ENCODE assay signal across 16 cellular contexts in the genomic region with DNA sequence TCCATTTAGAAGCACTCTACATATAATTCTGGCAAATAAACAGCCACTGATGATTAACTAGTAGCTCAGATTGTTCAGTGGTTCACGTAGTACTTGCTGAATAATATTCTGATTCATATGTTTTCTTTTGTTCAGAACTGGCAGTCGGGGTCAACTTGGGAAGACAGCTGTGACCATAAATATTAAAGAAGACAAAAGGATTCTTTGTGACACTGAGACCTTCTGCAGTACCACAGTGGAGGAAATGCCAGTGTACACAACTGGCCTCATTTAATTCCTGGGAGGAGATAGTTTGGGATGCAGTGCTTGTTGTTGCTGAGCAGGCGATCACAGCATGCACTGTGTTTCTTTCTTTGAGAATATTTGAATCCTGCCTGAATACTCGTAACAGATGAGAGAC. TPM values are rescaled to one million over a fixed set of nuclear protein-coding genes. Genes with fewer than 3 reads are reported as not detected.
A peak's percentile ranks its signal among the peaks of the same experiment; 100 is the strongest.
DNase-seq lines count a peak whose midpoint lies in the region; ATAC-seq, FAIRE-seq and TF ChIP-seq lines count a peak whose summit lies in the region.
"Had no signal": no experiment of that assay in that cellular context is flagged by ENCODE, and none has a peak within 500 bp of the region (broad histone marks: within the 10 kb centered on the region; RNA-seq: fewer than 3 reads in every experiment).

No MANE protein-coding gene starts in this region.

- WGBS in GM23248 (ENCODE audit: low coverage in 1 of 2, low lambda C conversion rate in 2 of 2, missing lambda C conversion rate in 2 of 2), 2 experiments, result 50% methylated on average over 4 of the region's 4 CpGs
- 57 to 67% methylated on average over 4 of the region's 4 CpGs for WGBS in testis, 2 donors
- 84 to 90% methylated on average over 3 to 4 of the region's 4 CpGs for WGBS in gastroesophageal sphincter (ENCODE audit: low coverage in 1 of 2), 2 donors

- DNase-seq in GM23248 (peak; percentile 71), amygdala (lab: John Stamatoyannopoulos, UW) (peak in 31 of 56 donors; percentile 3 to 75 (median 26)), head of caudate nucleus (peak in 33 of 42 donors; percentile 11 to 79 (median 49)), sciatic nerve (ENCODE audit: low spot score) (no peak), testis (no peak), kidney (no peak)
- DNase-seq: activated CD8-positive, alpha-beta T cell treated with anti-CD3 and anti-CD28 coated beads for 36 hours; activated naive CD4-positive, alpha-beta T cell treated with anti-CD3 and anti-CD28 coated beads, Interleukin-2, amount 50 U/mL, for 16 hours; CD4-positive, CD25-positive, alpha-beta regulatory T cell; effector CD8-positive, alpha-beta T cell; naive B cell; NCI-H2029 treated with DMSO at 0.1 percent for 48 hours; stimulated activated CD4-positive, alpha-beta T cell treated with anti-CD3 and anti-CD28 coated beads, Interleukin-15, amount 100 ng/mL, for 24 hours had no signal

- H3K79me2 ChIP-seq in GM23248 (ENCODE audit: insufficient read depth), result no peaks in the 10 kb centered on the region; the same call in 1 of the 2 replicates

- H2AFZ ChIP-seq in GM23248, result no peak overlapping the region
- H2AFZ ChIP-seq: GM23338 had no signal

- TF ChIP-seq POLR2A in testis (IDR thresholded peaks at IDR 0.05) (no peak), gastroesophageal sphincter (IDR thresholded peaks at IDR 0.05) (no peak)

- TF ChIP-seq CTCF in testis (IDR thresholded peaks at IDR 0.05), result no peak
- TF ChIP-seq CTCF in kidney (IDR thresholded peaks at IDR 0.05; ENCODE audit: borderline replicate concordance, extremely low read depth, insufficient read depth), result no peak
- no peak for TF ChIP-seq CTCF in gastroesophageal sphincter (IDR thresholded peaks at IDR 0.05)

- H3F3A ChIP-seq in GM23248 (ENCODE audit: insufficient read depth), result peaks cover 10% of the 10 kb centered on the region

- FAIRE-seq in kidney (lab: Jason Lieb, UNC), result no peak

- H3K27me3 ChIP-seq in GM23248 (replicated peaks; ENCODE audit: insufficient read depth) (no peaks in the 10 kb centered on the region), testis (no peaks in the 10 kb centered on the region), gastroesophageal sphincter (no peaks in the 10 kb centered on the region)

- in situ Hi-C loops in GM23248 (cut with MboI), result no loop called here

- peaks cover 9% of the 10 kb centered on the region for H3K4me1 ChIP-seq in GM23248 (ENCODE audit: insufficient read depth)
- no peaks in the 10 kb centered on the region for H3K4me1 ChIP-seq in testis
- H3K4me1 ChIP-seq in kidney (ENCODE audit: control insufficient read depth in 1 of 2, insufficient read depth in 1 of 2, low read depth in 1 of 2, low read length in 2 of 2), result no peaks in the 10 kb centered on the region
- peaks cover 0 to 1% (median 0%) of the 10 kb centered on the region in 3 donors for H3K4me1 ChIP-seq in gastroesophageal sphincter

- no peaks in the 10 kb centered on the region for H3K36me3 ChIP-seq in GM23248 (ENCODE audit: low read depth)
- no peaks in the 10 kb centered on the region for H3K36me3 ChIP-seq in testis (ENCODE audit: low read depth, missing control alignments)
- H3K36me3 ChIP-seq in kidney (ENCODE audit: control insufficient read depth in 1 of 2, insufficient read depth in 2 of 2, low read length in 2 of 2), result peaks cover 0 to 10% of the 10 kb centered on the region in 2 donors
- peaks cover 0 to 45% of the 10 kb centered on the region in 2 donors for H3K36me3 ChIP-seq in gastroesophageal sphincter

- ATAC-seq in sciatic nerve, result peak; percentile 84
- ATAC-seq in HG02642 (IDR thresholded peaks at IDR 0.05; ENCODE audit: poor library complexity, unreplicated experiment), result no peak
- no peak for ATAC-seq in gastroesophageal sphincter
- ATAC-seq: activated CD8-positive, alpha-beta T cell treated with anti-CD3 and anti-CD28 coated beads for 36 hours; GM23338 had no signal

- no peaks in the 10 kb centered on the region for H4K20me1 ChIP-seq in GM23248 (ENCODE audit: insufficient read depth)

- intact Hi-C loops in head of caudate nucleus (cut with DNase I) (no loop called here), sciatic nerve (cut with DNase I) (no loop called here), testis (cut with DNase I; ENCODE audit: low total_unique reads) (no loop called here), kidney (cut with DNase I) (no loop called here)

- TF ChIP-seq EP300 in gastroesophageal sphincter (IDR thresholded peaks at IDR 0.05), result no peak

- H3K9ac ChIP-seq in GM23248 (no peak overlapping the region), kidney (ENCODE audit: low read length in 2 of 2) (no peak overlapping the region)

- H3K9me2 ChIP-seq in GM23248 (ENCODE audit: insufficient read depth), result no peaks in the 10 kb centered on the region

- H3K4me2 ChIP-seq in GM23248 (ENCODE audit: unreplicated experiment), result no peak overlapping the region
- H3K4me2 ChIP-seq: GM23338 had no signal

- H3K9me3 ChIP-seq in GM23248 (ENCODE audit: low read depth), result no peaks in the 10 kb centered on the region
- no peaks in the 10 kb centered on the region for H3K9me3 ChIP-seq in testis
- no peaks in the 10 kb centered on the region for H3K9me3 ChIP-seq in kidney (ENCODE audit: control insufficient read depth in 1 of 2, low read length in 2 of 2)
- H3K9me3 ChIP-seq in gastroesophageal sphincter, result no peaks in the 10 kb centered on the region

- H3K4me3 ChIP-seq in GM23248 (no peak overlapping the region), testis (no peak overlapping the region), kidney (ENCODE audit: low read length in 2 of 2) (no peak overlapping the region), gastroesophageal sphincter (no peak overlapping the region)
- H3K4me3 ChIP-seq: GM23338 had no signal

- H3K27ac ChIP-seq in GM23248 (no peak overlapping the region), testis (no peak overlapping the region), kidney (ENCODE audit: low read depth in 2 of 2, low read length in 2 of 2) (no peak overlapping the region), gastroesophageal sphincter (no peak overlapping the region)

RNA-seq across cellular contexts. Expression of gene MCF2L2, which starts 26.6 kb away (rescaled TPM):
- total RNA-seq in GM23248 (2014; rRNA removed; shearing (Covaris generic)), result not detected in 2 replicates
- 0.03 TPM in 1 of 2 replicates, not detected in the other for polyA plus RNA-seq in GM23248 (2016; fragmentation: Nextera tagmentation; extraction: Ambion mirVana)
- 2.6 TPM for total RNA-seq in sciatic nerve
- total RNA-seq in testis, result 10 to 100 TPM; 14.6 to 24.2 TPM
- 6.8 TPM for polyA plus RNA-seq in testis (ENCODE audit: insufficient read depth, low read depth, low replicate concordance)
- total RNA-seq in kidney, result 1.7 TPM
- polyA plus RNA-seq in kidney (ENCODE audit: insufficient read depth, low read depth, low replicate concordance), result 0.32 TPM
- 1 to 10 TPM in 3 of 4 donors, under 1 TPM in 1; 0.67 to 4.0 (median 2.7) TPM for total RNA-seq in gastroesophageal sphincter

Comparison
In these comparisons a context has a peak if more than half of its experiments do, and no peak if none do; other contexts are left out.
1. DNase-seq: peak in GM23248 (single experiment), amygdala (31 of 56) and head of caudate nucleus (33 of 42); none in sciatic nerve (single experiment), testis (single experiment) and kidney (single experiment).